Comparison of ENCODE assay signal across 18 cellular contexts in the genomic region with DNA sequence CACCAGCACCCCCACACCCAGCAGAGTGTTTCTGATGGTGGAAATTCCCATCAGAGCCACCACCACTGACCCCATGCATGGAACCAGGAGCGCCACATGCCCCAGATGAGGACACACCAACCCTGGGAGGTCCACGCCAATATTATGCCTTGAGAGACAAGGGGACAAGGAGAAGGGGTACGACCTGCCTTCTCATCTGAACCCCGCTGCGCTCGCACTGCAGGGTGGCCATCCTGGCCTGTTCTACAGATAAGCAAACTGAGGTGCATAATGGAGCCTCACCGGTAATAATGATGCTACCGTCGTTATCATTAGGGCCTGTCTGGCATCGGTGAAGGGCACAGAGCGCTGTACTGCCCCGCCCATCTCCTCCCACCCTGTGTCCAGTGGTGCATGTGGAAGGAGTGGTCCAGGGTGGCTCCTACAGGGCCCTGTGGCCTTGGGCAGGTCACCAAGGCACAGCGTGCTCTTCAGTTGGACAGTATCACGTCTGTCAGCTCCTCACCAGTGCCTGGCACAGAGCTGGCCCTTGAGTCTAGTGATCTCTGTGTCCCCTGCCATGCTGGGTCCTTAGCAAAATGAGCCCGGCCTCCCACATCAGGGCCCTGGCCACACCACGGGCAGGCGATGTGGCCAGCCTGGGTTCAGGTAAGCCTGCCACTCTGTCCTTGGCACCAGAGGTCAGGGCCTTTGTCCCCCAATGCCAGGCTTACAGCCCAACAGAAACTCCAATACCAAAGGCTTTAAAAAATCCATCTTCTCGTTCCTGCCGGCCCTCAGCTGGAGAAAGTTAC.
"Had no signal": no experiment of that assay in that cellular context is flagged by ENCODE, and none has a peak within 500 bp of the region (broad histone marks: within the 10 kb centered on the region; RNA-seq: fewer than 3 reads in every experiment).

No MANE protein-coding gene starts in this region.

- H3K9me3 Mint-ChIP-seq: activated B cell treated with CpG ODN at 0.5 μM for 24 hours; activated CD4-positive, alpha-beta T cell treated with anti-CD3 and anti-CD28 coated beads, Interleukin-2, amount 10 ng/mL, durations not matched to agents 24 days and 14 days; activated T-cell treated with anti-CD3 and anti-CD28 coated beads, Interleukin-2, amount 50 U/mL, for 4 hours; stimulated activated effector memory CD8-positive, alpha-beta T cell treated with anti-CD3 and anti-CD28 coated beads, Interleukin-12 subunit alpha, Interleukin-12 subunit beta, amount 100 ng/mL, for 72 hours; T-helper 2 cell treated with Interferon-gamma antibody and Interleukin-4, amounts not matched to agents 5 μg/mL and 100 μg/mL, for 36 hours had no signal

- H3K27ac Mint-ChIP-seq: activated B cell treated with CpG ODN at 0.5 μM for 24 hours; activated CD4-positive, alpha-beta T cell treated with anti-CD3 and anti-CD28 coated beads, Interleukin-2, amount 10 ng/mL, durations not matched to agents 24 days and 14 days; T-helper 2 cell treated with Interferon-gamma antibody and Interleukin-4, amounts not matched to agents 5 μg/mL and 100 μg/mL, for 36 hours had no signal

- H3K27ac ChIP-seq: adrenal gland, esophagus squamous epithelium, prostate gland, SK-N-MC, stomach had no signal

- H3K36me3 ChIP-seq: adrenal gland, esophagus squamous epithelium, prostate gland had no signal

- H3K27me3 ChIP-seq: adrenal gland, esophagus squamous epithelium, stomach had no signal

- H3K4me1 Mint-ChIP-seq: activated B cell treated with CpG ODN at 0.5 μM for 24 hours; activated CD4-positive, alpha-beta T cell treated with anti-CD3 and anti-CD28 coated beads, Interleukin-2, amount 10 ng/mL, durations not matched to agents 24 days and 14 days; stimulated activated effector memory CD8-positive, alpha-beta T cell treated with anti-CD3 and anti-CD28 coated beads, Interleukin-12 subunit alpha, Interleukin-12 subunit beta, amount 100 ng/mL, for 72 hours had no signal

- H3K4me3 ChIP-seq: adrenal gland, esophagus squamous epithelium, prostate gland, SK-N-MC, smooth muscle cell, stomach had no signal

- DNase-seq: activated B cell treated with CpG ODN at 0.5 μM for 24 hours; activated CD4-positive, alpha-beta T cell treated with anti-CD3 and anti-CD28 coated beads, Interleukin-2, amount 10 ng/mL, durations not matched to agents 24 days and 14 days; activated CD8-positive, alpha-beta memory T cell treated with anti-CD3 and anti-CD28 coated beads, Interleukin-2, amount 50 U/mL, for 4 hours; activated naive CD4-positive, alpha-beta T cell treated with anti-CD3 and anti-CD28 coated beads, Interleukin-2, amount 50 U/mL, for 16 hours; activated T-cell treated with anti-CD3 and anti-CD28 coated beads, Interleukin-2, amount 50 U/mL, for 4 hours; dermis blood vessel endothelial cell; effector memory CD4-positive, alpha-beta T cell; esophagus squamous epithelium; stimulated activated CD4-positive, alpha-beta T cell treated with anti-CD3 and anti-CD28 coated beads, Interleukin-4, amount 100 ng/mL, for 24 hours; stomach had no signal

- H3K27me3 Mint-ChIP-seq: activated B cell treated with CpG ODN at 0.5 μM for 24 hours; activated CD4-positive, alpha-beta T cell treated with anti-CD3 and anti-CD28 coated beads, Interleukin-2, amount 10 ng/mL, durations not matched to agents 24 days and 14 days had no signal

- H3K9me3 ChIP-seq: adrenal gland, esophagus squamous epithelium, prostate gland, stomach had no signal

- ATAC-seq: activated T-cell treated with anti-CD3 and anti-CD28 coated beads, Interleukin-2, amount 50 U/mL, for 4 hours; left colon; right cardiac atrium; stimulated activated effector memory CD8-positive, alpha-beta T cell treated with anti-CD3 and anti-CD28 coated beads, Interleukin-12 subunit alpha, Interleukin-12 subunit beta, amount 100 ng/mL, for 72 hours had no signal

- H3K4me1 ChIP-seq: adrenal gland, esophagus squamous epithelium, prostate gland, stomach had no signal

- H3K36me3 Mint-ChIP-seq: stimulated activated effector memory CD8-positive, alpha-beta T cell treated with anti-CD3 and anti-CD28 coated beads, Interleukin-12 subunit alpha, Interleukin-12 subunit beta, amount 100 ng/mL, for 72 hours had no signal

- H3K4me3 Mint-ChIP-seq: activated B cell treated with CpG ODN at 0.5 μM for 24 hours; activated CD4-positive, alpha-beta T cell treated with anti-CD3 and anti-CD28 coated beads, Interleukin-2, amount 10 ng/mL, durations not matched to agents 24 days and 14 days; activated T-cell treated with anti-CD3 and anti-CD28 coated beads, Interleukin-2, amount 50 U/mL, for 4 hours; stimulated activated effector memory CD8-positive, alpha-beta T cell treated with anti-CD3 and anti-CD28 coated beads, Interleukin-12 subunit alpha, Interleukin-12 subunit beta, amount 100 ng/mL, for 72 hours; T-helper 2 cell treated with Interferon-gamma antibody and Interleukin-4, amounts not matched to agents 5 μg/mL and 100 μg/mL, for 36 hours had no signal
